Comparison of ENCODE assay signal across 25 cellular contexts in the genomic region with DNA sequence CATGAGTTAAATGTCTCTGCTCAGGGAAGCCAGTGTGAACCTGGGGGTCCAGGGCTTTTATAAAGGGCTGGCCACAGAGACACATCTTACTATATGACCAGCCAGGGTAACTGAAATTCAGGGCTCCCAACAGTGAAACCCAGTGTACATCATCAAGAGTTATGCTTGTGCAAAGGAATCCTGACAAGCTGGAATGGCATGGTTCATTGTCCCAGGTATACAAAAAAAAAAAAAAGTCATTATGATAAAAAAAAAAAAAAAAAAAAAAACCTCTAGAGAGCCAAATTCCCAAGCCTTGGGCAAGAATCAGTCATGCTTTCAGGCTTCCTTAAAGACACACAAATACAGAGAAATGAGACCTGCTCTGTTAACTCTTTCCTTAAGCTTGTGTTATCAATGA.
"Had no signal": no experiment of that assay in that cellular context is flagged by ENCODE, and none has a peak within 500 bp of the region (broad histone marks: within the 10 kb centered on the region; RNA-seq: fewer than 3 reads in every experiment).

No MANE protein-coding gene starts in this region.

- ATAC-seq: activated CD4-positive, alpha-beta T cell treated with anti-CD3 and anti-CD28 coated beads for 36 hours; activated naive CD4-positive, alpha-beta T cell treated with anti-CD3 and anti-CD28 coated beads, Interleukin-2, amount 50 U/mL, for 72 hours; activated T-cell treated with anti-CD3 and anti-CD28 coated beads, Interleukin-2, amount 50 U/mL, for 72 hours had no signal

- H3K4me3 ChIP-seq: ascending aorta, breast epithelium, coronary artery, dorsolateral prefrontal cortex had no signal

- H3K27me3 ChIP-seq: ascending aorta, breast epithelium, dorsolateral prefrontal cortex had no signal

- H3K36me3 ChIP-seq: ascending aorta, breast epithelium had no signal

- DNase-seq: activated CD4-positive, alpha-beta memory T cell treated with anti-CD3 and anti-CD28 coated beads, Interleukin-2, amount 10 ng/mL, durations not matched to agents 7 days and 5 days; activated CD4-positive, alpha-beta T cell treated with anti-CD3 and anti-CD28 coated beads for 36 hours; activated CD4-positive, alpha-beta T cell treated with anti-CD3 and anti-CD28 coated beads, Interleukin-2, amount 10 ng/mL, durations not matched to agents 7 days and 5 days; activated CD4-positive, alpha-beta T cell treated with anti-CD3 and anti-CD28 coated beads, Interleukin-2, amount 50 U/mL, for 4 hours; activated CD4-positive, CD25-positive, alpha-beta regulatory T cell; activated CD4-positive, CD25-positive, alpha-beta regulatory T cell treated with anti-CD3 and anti-CD28 coated beads, Interleukin-2, amount 50 U/mL, for 72 hours; activated CD8-positive, alpha-beta memory T cell treated with anti-CD3 and anti-CD28 coated beads, Interleukin-2, amount 50 U/mL, for 48 hours; activated gamma-delta T cell; activated naive CD4-positive, alpha-beta T cell; activated naive CD4-positive, alpha-beta T cell treated with anti-CD3 and anti-CD28 coated beads, Interleukin-2, amount 10 ng/mL, durations not matched to agents 7 days and 5 days; activated naive CD8-positive, alpha-beta T cell treated with anti-CD3 and anti-CD28 coated beads, Interleukin-2, amount 10 ng/mL, durations not matched to agents 7 days and 5 days; activated T-cell treated with anti-CD3 and anti-CD28 coated beads for 4 hours; activated T-cell treated with anti-CD3 and anti-CD28 coated beads, Interleukin-2, amount 50 U/mL, for 24 hours; activated T-cell treated with anti-CD3 and anti-CD28 coated beads, Interleukin-2, amount 50 U/mL, for 72 hours; dorsolateral prefrontal cortex; effector memory CD4-positive, alpha-beta T cell; endodermal cell; foreskin fibroblast; head of caudate nucleus; T-helper 2 cell had no signal

- FAIRE-seq: frontal cortex had no signal

- H3K27ac ChIP-seq: ascending aorta, coronary artery, dorsolateral prefrontal cortex had no signal
